ENCODE assay signal across 1 cellular context in the genomic region with DNA sequence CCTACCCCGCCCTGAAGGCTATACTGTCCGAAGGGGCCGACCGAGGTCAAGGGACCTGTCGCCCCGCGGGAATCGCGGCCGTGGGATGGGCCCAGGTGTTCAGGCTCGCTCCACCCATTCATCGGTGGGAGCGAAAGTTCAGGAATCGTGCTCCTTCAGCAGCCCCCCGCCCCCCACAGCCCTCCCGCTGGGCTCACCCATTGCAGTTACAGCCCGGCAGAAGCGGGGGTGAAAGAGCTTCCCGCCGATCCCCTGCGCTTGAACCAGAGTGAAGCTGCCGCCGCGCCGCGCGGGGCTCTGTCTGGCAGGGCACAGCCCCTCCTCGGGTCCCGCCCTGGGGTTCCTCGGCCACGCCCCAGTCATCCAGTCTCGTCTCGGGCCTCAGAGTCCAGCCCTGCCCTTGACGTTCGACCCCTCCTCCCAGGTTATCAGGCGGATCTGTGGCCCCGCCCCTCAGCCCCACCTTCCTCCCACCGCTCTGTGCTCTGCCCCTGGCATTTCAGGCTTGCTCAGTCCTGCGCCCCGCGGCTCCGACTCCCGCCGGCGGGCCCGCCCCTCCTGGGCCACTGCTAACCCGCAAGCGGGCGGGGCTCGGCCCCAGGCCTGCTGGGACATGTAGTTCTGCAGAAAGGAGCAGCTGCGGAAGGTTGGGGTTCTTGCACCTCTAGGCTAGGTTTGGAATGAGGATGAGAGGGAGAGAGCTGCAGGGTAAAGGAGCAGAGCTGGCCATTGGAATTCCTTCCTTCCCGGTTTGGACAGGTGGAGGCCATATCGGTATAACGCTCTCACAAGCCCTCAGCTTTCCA.
TF ChIP-seq lines count a peak whose summit lies in the region.

A gene (minus strand): TSS at position 303 of the 806 bp plus-strand sequence. CDS start 3,955 bp downstream, outside the sequence.

TF ChIP-seq in HepG2, 621 proteins besides CTCF, POLR2A, EP300 and RAD21 (continued from another document and continues in another):
- TF ChIP-seq, protein P1, sequence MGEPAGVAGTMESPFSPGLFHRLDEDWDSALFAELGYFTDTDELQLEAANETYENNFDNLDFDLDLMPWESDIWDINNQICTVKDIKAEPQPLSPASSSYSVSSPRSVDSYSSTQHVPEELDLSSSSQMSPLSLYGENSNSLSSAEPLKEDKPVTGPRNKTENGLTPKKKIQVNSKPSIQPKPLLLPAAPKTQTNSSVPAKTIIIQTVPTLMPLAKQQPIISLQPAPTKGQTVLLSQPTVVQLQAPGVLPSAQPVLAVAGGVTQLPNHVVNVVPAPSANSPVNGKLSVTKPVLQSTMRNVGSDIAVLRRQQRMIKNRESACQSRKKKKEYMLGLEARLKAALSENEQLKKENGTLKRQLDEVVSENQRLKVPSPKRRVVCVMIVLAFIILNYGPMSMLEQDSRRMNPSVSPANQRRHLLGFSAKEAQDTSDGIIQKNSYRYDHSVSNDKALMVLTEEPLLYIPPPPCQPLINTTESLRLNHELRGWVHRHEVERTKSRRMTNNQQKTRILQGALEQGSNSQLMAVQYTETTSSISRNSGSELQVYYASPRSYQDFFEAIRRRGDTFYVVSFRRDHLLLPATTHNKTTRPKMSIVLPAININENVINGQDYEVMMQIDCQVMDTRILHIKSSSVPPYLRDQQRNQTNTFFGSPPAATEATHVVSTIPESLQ (CRISPR knock-in tag; conservative IDR thresholded peaks at IDR 0.05) = no peak
- TF ChIP-seq YEATS4 (CRISPR knock-in tag; IDR thresholded peaks at IDR 0.05; ENCODE audit: borderline replicate concordance) (peak; percentile 63; the same call in 1 of the 2 replicates), NR2C2 (CRISPR knock-in tag; IDR thresholded peaks at IDR 0.05; ENCODE audit: borderline replicate concordance) (peak; percentile 92), THAP11 (CRISPR knock-in tag; IDR thresholded peaks at IDR 0.05) (peak; percentile 99), ZNF792 (CRISPR knock-in tag; IDR thresholded peaks at IDR 0.05) (0 out of 2 replicates have a peak, but pooled peaks have one; percentile 48), ZNF292 (CRISPR knock-in tag; IDR thresholded peaks at IDR 0.05; ENCODE audit: borderline replicate concordance, low read depth) (no peak), HHEX (CRISPR knock-in tag; IDR thresholded peaks at IDR 0.05) (0 out of 2 replicates have a peak, but pooled peaks have one; percentile 8), NFKB2 (CRISPR knock-in tag; IDR thresholded peaks at IDR 0.05; ENCODE audit: borderline replicate concordance) (0 out of 2 replicates have a peak, but pooled peaks have one; percentile 2), ZNF296 (CRISPR knock-in tag; conservative IDR thresholded peaks at IDR 0.05) (no peak), ZFP36L1 (CRISPR knock-in tag; IDR thresholded peaks at IDR 0.05) (no peak; the same call in 1 of the 2 replicates), ZNF530 (CRISPR knock-in tag; IDR thresholded peaks at IDR 0.05; ENCODE audit: low read depth) (no peak), ZNF7 (CRISPR knock-in tag; IDR thresholded peaks at IDR 0.05) (no peak), NRL (CRISPR knock-in tag; IDR thresholded peaks at IDR 0.05; ENCODE audit: borderline replicate concordance) (0 out of 2 replicates have a peak, but pooled peaks have one; percentile 4), FOXA3 (CRISPR knock-in tag; IDR thresholded peaks at IDR 0.05) (peak; percentile 37; the same call in 1 of the 2 replicates), ZNF235 (CRISPR knock-in tag; IDR thresholded peaks at IDR 0.05; ENCODE audit: borderline replicate concordance) (no peak; the same call in 1 of the 2 replicates), ZNF670 (CRISPR knock-in tag; IDR thresholded peaks at IDR 0.05; ENCODE audit: borderline replicate concordance) (no peak), AGO2 (optimal IDR thresholded peaks at IDR 0.05; ENCODE audit: low read depth, low read length) (peak; percentile 82), ZMAT3 (CRISPR knock-in tag; conservative IDR thresholded peaks at IDR 0.05) (no peak; the same call in 1 of the 2 replicates), ATF7 (IDR thresholded peaks at IDR 0.05) (no peak), ATF7 (CRISPR knock-in tag; IDR thresholded peaks at IDR 0.05) (no peak), YEATS2 (CRISPR knock-in tag; IDR thresholded peaks at IDR 0.05; ENCODE audit: borderline replicate concordance) (no peak), ZNF232 (CRISPR knock-in tag; IDR thresholded peaks at IDR 0.05; ENCODE audit: borderline replicate concordance) (no peak), MAFG (CRISPR knock-in tag; IDR thresholded peaks at IDR 0.05) (no peak), RBM39 (IDR thresholded peaks at IDR 0.05; ENCODE audit: low read depth, low read length, poor library complexity, severe bottlenecking) (no peak), ZNF251 (CRISPR knock-in tag; IDR thresholded peaks at IDR 0.05) (no peak), MYNN (CRISPR knock-in tag; IDR thresholded peaks at IDR 0.05; ENCODE audit: low read depth) (no peak)
- TF ChIP-seq, protein P2, sequence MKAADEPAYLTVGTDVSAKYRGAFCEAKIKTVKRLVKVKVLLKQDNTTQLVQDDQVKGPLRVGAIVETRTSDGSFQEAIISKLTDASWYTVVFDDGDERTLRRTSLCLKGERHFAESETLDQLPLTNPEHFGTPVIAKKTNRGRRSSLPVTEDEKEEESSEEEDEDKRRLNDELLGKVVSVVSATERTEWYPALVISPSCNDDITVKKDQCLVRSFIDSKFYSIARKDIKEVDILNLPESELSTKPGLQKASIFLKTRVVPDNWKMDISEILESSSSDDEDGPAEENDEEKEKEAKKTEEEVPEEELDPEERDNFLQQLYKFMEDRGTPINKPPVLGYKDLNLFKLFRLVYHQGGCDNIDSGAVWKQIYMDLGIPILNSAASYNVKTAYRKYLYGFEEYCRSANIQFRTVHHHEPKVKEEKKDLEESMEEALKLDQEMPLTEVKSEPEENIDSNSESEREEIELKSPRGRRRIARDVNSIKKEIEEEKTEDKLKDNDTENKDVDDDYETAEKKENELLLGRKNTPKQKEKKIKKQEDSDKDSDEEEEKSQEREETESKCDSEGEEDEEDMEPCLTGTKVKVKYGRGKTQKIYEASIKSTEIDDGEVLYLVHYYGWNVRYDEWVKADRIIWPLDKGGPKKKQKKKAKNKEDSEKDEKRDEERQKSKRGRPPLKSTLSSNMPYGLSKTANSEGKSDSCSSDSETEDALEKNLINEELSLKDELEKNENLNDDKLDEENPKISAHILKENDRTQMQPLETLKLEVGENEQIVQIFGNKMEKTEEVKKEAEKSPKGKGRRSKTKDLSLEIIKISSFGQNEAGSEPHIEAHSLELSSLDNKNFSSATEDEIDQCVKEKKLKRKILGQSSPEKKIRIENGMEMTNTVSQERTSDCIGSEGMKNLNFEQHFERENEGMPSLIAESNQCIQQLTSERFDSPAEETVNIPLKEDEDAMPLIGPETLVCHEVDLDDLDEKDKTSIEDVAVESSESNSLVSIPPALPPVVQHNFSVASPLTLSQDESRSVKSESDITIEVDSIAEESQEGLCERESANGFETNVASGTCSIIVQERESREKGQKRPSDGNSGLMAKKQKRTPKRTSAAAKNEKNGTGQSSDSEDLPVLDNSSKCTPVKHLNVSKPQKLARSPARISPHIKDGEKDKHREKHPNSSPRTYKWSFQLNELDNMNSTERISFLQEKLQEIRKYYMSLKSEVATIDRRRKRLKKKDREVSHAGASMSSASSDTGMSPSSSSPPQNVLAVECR (CRISPR knock-in tag; IDR thresholded peaks at IDR 0.05; ENCODE audit: borderline replicate concordance) = peak; percentile 82
- TF ChIP-seq, protein P3, sequence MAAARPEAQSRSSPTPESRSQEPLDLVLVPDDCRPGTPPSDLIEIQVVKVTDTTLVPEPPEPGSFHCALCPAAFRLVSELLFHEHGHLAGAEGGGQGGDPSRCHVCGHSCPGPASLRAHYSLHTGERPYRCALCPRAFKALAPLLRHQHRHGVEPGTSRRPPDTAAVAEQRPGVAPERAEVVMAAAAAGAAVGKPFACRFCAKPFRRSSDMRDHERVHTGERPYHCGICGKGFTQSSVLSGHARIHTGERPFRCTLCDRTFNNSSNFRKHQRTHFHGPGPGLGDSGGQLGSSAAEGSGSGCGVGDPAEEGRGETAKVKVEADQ (CRISPR knock-in tag; IDR thresholded peaks at IDR 0.05; ENCODE audit: borderline replicate concordance) = no peak
- TF ChIP-seq, protein P4, sequence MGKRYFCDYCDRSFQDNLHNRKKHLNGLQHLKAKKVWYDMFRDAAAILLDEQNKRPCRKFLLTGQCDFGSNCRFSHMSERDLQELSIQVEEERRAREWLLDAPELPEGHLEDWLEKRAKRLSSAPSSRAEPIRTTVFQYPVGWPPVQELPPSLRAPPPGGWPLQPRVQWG (CRISPR knock-in tag; IDR thresholded peaks at IDR 0.05; ENCODE audit: borderline replicate concordance, low read depth) = no peak
- TF ChIP-seq, protein P5, sequence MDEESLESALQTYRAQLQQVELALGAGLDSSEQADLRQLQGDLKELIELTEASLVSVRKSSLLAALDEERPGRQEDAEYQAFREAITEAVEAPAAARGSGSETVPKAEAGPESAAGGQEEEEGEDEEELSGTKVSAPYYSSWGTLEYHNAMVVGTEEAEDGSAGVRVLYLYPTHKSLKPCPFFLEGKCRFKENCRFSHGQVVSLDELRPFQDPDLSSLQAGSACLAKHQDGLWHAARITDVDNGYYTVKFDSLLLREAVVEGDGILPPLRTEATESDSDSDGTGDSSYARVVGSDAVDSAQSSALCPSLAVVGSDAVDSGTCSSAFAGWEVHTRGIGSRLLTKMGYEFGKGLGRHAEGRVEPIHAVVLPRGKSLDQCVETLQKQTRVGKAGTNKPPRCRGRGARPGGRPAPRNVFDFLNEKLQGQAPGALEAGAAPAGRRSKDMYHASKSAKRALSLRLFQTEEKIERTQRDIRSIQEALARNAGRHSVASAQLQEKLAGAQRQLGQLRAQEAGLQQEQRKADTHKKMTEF (CRISPR knock-in tag; IDR thresholded peaks at IDR 0.05) = peak; percentile 85
- TF ChIP-seq, protein P6, sequence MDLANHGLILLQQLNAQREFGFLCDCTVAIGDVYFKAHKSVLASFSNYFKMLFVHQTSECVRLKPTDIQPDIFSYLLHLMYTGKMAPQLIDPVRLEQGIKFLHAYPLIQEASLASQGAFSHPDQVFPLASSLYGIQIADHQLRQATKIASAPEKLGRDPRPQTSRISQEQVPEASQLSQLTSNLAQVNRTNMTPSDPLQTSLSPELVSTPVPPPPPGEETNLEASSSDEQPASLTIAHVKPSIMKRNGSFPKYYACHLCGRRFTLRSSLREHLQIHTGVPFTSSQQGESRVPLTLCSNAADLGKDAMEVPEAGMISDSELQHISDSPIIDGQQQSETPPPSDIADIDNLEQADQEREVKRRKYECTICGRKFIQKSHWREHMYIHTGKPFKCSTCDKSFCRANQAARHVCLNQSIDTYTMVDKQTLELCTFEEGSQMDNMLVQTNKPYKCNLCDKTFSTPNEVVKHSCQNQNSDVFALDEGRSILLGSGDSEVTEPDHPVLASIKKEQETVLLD (CRISPR knock-in tag; IDR thresholded peaks at IDR 0.05; ENCODE audit: low read depth) = no peak; the same call in 1 of the 2 replicates
- TF ChIP-seq, protein P7, sequence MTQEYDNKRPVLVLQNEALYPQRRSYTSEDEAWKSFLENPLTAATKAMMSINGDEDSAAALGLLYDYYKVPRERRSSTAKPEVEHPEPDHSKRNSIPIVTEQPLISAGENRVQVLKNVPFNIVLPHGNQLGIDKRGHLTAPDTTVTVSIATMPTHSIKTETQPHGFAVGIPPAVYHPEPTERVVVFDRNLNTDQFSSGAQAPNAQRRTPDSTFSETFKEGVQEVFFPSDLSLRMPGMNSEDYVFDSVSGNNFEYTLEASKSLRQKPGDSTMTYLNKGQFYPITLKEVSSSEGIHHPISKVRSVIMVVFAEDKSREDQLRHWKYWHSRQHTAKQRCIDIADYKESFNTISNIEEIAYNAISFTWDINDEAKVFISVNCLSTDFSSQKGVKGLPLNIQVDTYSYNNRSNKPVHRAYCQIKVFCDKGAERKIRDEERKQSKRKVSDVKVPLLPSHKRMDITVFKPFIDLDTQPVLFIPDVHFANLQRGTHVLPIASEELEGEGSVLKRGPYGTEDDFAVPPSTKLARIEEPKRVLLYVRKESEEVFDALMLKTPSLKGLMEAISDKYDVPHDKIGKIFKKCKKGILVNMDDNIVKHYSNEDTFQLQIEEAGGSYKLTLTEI (CRISPR knock-in tag; conservative IDR thresholded peaks at IDR 0.05) = no peak
- TF ChIP-seq, protein P8, sequence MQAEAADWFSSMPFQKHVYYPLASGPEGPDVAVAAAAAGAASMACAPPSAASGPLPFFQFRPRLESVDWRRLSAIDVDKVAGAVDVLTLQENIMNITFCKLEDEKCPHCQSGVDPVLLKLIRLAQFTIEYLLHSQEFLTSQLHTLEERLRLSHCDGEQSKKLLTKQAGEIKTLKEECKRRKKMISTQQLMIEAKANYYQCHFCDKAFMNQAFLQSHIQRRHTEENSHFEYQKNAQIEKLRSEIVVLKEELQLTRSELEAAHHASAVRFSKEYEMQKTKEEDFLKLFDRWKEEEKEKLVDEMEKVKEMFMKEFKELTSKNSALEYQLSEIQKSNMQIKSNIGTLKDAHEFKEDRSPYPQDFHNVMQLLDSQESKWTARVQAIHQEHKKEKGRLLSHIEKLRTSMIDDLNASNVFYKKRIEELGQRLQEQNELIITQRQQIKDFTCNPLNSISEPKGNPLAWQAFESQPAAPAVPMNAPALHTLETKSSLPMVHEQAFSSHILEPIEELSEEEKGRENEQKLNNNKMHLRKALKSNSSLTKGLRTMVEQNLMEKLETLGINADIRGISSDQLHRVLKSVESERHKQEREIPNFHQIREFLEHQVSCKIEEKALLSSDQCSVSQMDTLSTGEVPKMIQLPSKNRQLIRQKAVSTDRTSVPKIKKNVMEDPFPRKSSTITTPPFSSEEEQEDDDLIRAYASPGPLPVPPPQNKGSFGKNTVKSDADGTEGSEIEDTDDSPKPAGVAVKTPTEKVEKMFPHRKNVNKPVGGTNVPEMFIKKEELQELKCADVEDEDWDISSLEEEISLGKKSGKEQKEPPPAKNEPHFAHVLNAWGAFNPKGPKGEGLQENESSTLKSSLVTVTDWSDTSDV (CRISPR knock-in tag; IDR thresholded peaks at IDR 0.05) = no peak
- TF ChIP-seq, protein P9, sequence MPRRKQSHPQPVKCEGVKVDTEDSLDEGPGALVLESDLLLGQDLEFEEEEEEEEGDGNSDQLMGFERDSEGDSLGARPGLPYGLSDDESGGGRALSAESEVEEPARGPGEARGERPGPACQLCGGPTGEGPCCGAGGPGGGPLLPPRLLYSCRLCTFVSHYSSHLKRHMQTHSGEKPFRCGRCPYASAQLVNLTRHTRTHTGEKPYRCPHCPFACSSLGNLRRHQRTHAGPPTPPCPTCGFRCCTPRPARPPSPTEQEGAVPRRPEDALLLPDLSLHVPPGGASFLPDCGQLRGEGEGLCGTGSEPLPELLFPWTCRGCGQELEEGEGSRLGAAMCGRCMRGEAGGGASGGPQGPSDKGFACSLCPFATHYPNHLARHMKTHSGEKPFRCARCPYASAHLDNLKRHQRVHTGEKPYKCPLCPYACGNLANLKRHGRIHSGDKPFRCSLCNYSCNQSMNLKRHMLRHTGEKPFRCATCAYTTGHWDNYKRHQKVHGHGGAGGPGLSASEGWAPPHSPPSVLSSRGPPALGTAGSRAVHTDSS (CRISPR knock-in tag; conservative IDR thresholded peaks at IDR 0.05) = no peak
- TF ChIP-seq, protein P10, sequence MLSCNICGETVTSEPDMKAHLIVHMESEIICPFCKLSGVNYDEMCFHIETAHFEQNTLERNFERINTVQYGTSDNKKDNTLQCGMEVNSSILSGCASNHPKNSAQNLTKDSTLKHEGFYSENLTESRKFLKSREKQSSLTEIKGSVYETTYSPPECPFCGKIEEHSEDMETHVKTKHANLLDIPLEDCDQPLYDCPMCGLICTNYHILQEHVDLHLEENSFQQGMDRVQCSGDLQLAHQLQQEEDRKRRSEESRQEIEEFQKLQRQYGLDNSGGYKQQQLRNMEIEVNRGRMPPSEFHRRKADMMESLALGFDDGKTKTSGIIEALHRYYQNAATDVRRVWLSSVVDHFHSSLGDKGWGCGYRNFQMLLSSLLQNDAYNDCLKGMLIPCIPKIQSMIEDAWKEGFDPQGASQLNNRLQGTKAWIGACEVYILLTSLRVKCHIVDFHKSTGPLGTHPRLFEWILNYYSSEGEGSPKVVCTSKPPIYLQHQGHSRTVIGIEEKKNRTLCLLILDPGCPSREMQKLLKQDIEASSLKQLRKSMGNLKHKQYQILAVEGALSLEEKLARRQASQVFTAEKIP (CRISPR knock-in tag; IDR thresholded peaks at IDR 0.05; ENCODE audit: borderline replicate concordance) = no peak
